16 cellular contexts compared by ENCODE assay signal in the genomic region with DNA sequence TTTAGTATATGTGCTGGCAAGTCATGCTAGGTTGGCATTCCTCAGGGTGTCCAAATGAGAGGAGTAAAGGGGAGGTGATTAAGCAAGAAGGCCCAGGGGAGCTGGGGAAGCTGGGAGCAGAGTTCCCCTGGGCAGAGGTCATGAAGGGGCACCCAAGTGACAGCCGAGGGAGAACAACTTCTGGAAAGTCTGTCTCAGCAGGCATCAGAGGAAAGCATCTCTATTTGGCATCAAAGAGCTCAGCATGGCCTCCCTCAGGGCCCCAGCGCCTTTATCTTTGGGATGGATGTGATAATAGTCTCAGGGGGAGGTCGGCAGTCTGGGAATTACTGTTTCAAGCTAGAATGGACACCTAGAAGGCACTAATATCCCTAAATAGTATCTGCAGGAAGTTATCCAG.
"Had no signal": no experiment of that assay in that cellular context is flagged by ENCODE, and none has a peak within 500 bp of the region (broad histone marks: within the 10 kb centered on the region; RNA-seq: fewer than 3 reads in every experiment).

No MANE protein-coding gene starts in this region.

- H3K4me3 ChIP-seq: breast epithelium, esophagus squamous epithelium, psoas muscle, skin epidermis, tibial nerve had no signal

- H3K27me3 ChIP-seq: breast epithelium, esophagus squamous epithelium, tibial nerve had no signal

- H3K9me3 ChIP-seq: breast epithelium, esophagus squamous epithelium, psoas muscle, tibial nerve had no signal

- H3K27me3 Mint-ChIP-seq: natural killer cell treated with Interleukin-12 subunit alpha and Interleukin-12 subunit beta and Interleukin-15 and Interleukin-18, amount 100 ng/mL, for 72 hours had no signal

- DNase-seq: activated CD4-positive, alpha-beta T cell treated with anti-CD3 and anti-CD28 coated beads, Interleukin-2, amount 50 U/mL, for 1 hour; activated CD8-positive, alpha-beta memory T cell treated with anti-CD3 and anti-CD28 coated beads, Interleukin-2, amount 50 U/mL, for 4 hours; activated effector memory CD4-positive, alpha-beta T cell treated with Interleukin-2 at 50 U/mL for 16 hours; activated naive CD4-positive, alpha-beta T cell treated with anti-CD3 and anti-CD28 coated beads, Interleukin-2, amount 10 ng/mL, durations not matched to agents 7 days and 5 days; activated T-cell treated with anti-CD3 and anti-CD28 coated beads, Interleukin-2, amount 50 U/mL, for 4 hours; aorta; effector CD8-positive, alpha-beta T cell; esophagus squamous epithelium; psoas muscle; right cardiac atrium; stimulated activated naive CD8-positive, alpha-beta T cell treated with anti-CD3 and anti-CD28 coated beads, Interleukin-15, Interleukin-2, amounts not matched to agents 100 U/mL and 50 U/mL, for 24 hours had no signal

- H3K4me1 ChIP-seq: breast epithelium had no signal

- H3K27ac Mint-ChIP-seq: activated naive CD4-positive, alpha-beta T cell treated with anti-CD3 and anti-CD28 coated beads, Interleukin-2, amount 10 ng/mL, durations not matched to agents 7 days and 5 days; T-helper 1 cell treated with Interleukin-12 subunit alpha and Interleukin-12 subunit beta and Interleukin-4 antibody, amounts not matched to agents 30 μg/mL and 1 μg/mL, for 36 hours had no signal

- H3K36me3 ChIP-seq: breast epithelium, esophagus squamous epithelium, tibial nerve had no signal

- ATAC-seq: activated T-cell treated with anti-CD3 and anti-CD28 coated beads, Interleukin-2, amount 50 U/mL, for 4 hours; natural killer cell treated with Interleukin-12 subunit alpha and Interleukin-12 subunit beta and Interleukin-15 and Interleukin-18, amount 100 ng/mL, for 72 hours; psoas muscle; right cardiac atrium; stimulated activated naive CD8-positive, alpha-beta T cell treated with anti-CD3 and anti-CD28 coated beads, Interleukin-15, Interleukin-2, amounts not matched to agents 100 U/mL and 50 U/mL, for 24 hours had no signal

- H3K4me3 Mint-ChIP-seq: activated naive CD4-positive, alpha-beta T cell treated with anti-CD3 and anti-CD28 coated beads, Interleukin-2, amount 10 ng/mL, durations not matched to agents 7 days and 5 days; activated T-cell treated with anti-CD3 and anti-CD28 coated beads, Interleukin-2, amount 50 U/mL, for 4 hours; natural killer cell treated with Interleukin-12 subunit alpha and Interleukin-12 subunit beta and Interleukin-15 and Interleukin-18, amount 100 ng/mL, for 72 hours; T-helper 1 cell treated with Interleukin-12 subunit alpha and Interleukin-12 subunit beta and Interleukin-4 antibody, amounts not matched to agents 30 μg/mL and 1 μg/mL, for 36 hours had no signal

- H3K36me3 Mint-ChIP-seq: natural killer cell treated with Interleukin-12 subunit alpha and Interleukin-12 subunit beta and Interleukin-15 and Interleukin-18, amount 100 ng/mL, for 72 hours had no signal

- H3K27ac ChIP-seq: breast epithelium, esophagus squamous epithelium, psoas muscle, skin epidermis, tibial nerve had no signal

- H3K9me3 Mint-ChIP-seq: activated naive CD4-positive, alpha-beta T cell treated with anti-CD3 and anti-CD28 coated beads, Interleukin-2, amount 10 ng/mL, durations not matched to agents 7 days and 5 days; activated T-cell treated with anti-CD3 and anti-CD28 coated beads, Interleukin-2, amount 50 U/mL, for 4 hours; natural killer cell treated with Interleukin-12 subunit alpha and Interleukin-12 subunit beta and Interleukin-15 and Interleukin-18, amount 100 ng/mL, for 72 hours; T-helper 1 cell treated with Interleukin-12 subunit alpha and Interleukin-12 subunit beta and Interleukin-4 antibody, amounts not matched to agents 30 μg/mL and 1 μg/mL, for 36 hours had no signal
